Comparison of ENCODE assay signal across 20 cellular contexts in the genomic region with DNA sequence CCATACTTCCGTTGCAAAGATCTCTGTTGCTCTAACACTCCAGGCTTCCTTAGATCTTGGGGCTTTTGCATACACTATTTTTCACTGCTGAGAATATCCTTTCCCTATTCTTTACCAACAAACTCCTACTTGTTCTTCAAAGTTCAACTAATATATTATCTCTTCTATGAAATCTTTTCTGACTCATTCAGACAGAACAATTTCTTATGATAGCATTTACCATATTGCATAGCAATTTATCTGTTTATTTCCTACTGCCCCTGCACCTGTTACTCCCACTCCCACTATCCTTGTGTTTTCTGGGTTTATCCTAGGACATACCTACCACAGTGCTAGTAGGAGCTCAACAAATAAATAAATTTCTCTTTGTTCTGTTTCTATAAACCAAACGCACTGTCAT.
"Had no signal": no experiment of that assay in that cellular context is flagged by ENCODE, and none has a peak within 500 bp of the region (broad histone marks: within the 10 kb centered on the region; RNA-seq: fewer than 3 reads in every experiment).

No MANE protein-coding gene starts in this region.

- H3K4me1 ChIP-seq: gastrocnemius medialis, neural progenitor cell, parathyroid adenoma, testis, tibial artery, upper lobe of left lung had no signal

- H3K27ac ChIP-seq: gastrocnemius medialis, neural progenitor cell, parathyroid adenoma, testis, tibial artery, upper lobe of left lung had no signal

- H3K4me2 ChIP-seq: neural progenitor cell had no signal

- H3K9ac ChIP-seq: neural progenitor cell, parathyroid adenoma had no signal

- H3K27me3 Mint-ChIP-seq: progenitor cell of endocrine pancreas; stimulated activated memory B cell treated with anti-CD40 and anti-IgM and Interleukin-4, amounts not matched to agents 10 μg/mL and 1 μg/mL and 100 μg/mL, for 72 hours had no signal

- DNase-seq: cortex of kidney; effector CD4-positive, alpha-beta T cell; foreskin fibroblast; gastrocnemius medialis; head of caudate nucleus; left ventricle myocardium superior; stimulated activated CD4-positive, alpha-beta T cell treated with anti-CD3 and anti-CD28 coated beads, Interleukin-4, amount 100 ng/mL, for 4 hours; stimulated activated naive CD8-positive, alpha-beta T cell treated with anti-CD3 and anti-CD28 coated beads, Interleukin-15, Interleukin-2, amounts not matched to agents 100 U/mL and 50 U/mL, for 24 hours; substantia nigra; testis; tibial artery; upper lobe of left lung had no signal

- H3K27ac Mint-ChIP-seq: memory B cell; natural killer cell treated with Interleukin-12 subunit alpha and Interleukin-12 subunit beta and Interleukin-15 and Interleukin-18, amount 100 ng/mL, for 72 hours; neural progenitor cell; progenitor cell of endocrine pancreas; stimulated activated memory B cell treated with anti-CD40 and anti-IgM and Interleukin-4, amounts not matched to agents 10 μg/mL and 1 μg/mL and 100 μg/mL, for 72 hours had no signal

- H3K27me3 ChIP-seq: gastrocnemius medialis, neural progenitor cell, testis, tibial artery, upper lobe of left lung had no signal

- H3K9me3 Mint-ChIP-seq: memory B cell; natural killer cell treated with Interleukin-12 subunit alpha and Interleukin-12 subunit beta and Interleukin-15 and Interleukin-18, amount 100 ng/mL, for 72 hours; stimulated activated memory B cell treated with anti-CD40 and anti-IgM and Interleukin-4, amounts not matched to agents 10 μg/mL and 1 μg/mL and 100 μg/mL, for 72 hours had no signal

- ATAC-seq: gastrocnemius medialis; left ventricle myocardium superior; natural killer cell treated with Interleukin-12 subunit alpha and Interleukin-12 subunit beta and Interleukin-15 and Interleukin-18, amount 100 ng/mL, for 72 hours; sciatic nerve; stimulated activated memory B cell treated with anti-CD40 and anti-IgM and Interleukin-4, amounts not matched to agents 10 μg/mL and 1 μg/mL and 100 μg/mL, for 72 hours; stimulated activated naive CD8-positive, alpha-beta T cell treated with anti-CD3 and anti-CD28 coated beads, Interleukin-15, Interleukin-2, amounts not matched to agents 100 U/mL and 50 U/mL, for 24 hours had no signal

- H3K4me3 Mint-ChIP-seq: memory B cell; natural killer cell treated with Interleukin-12 subunit alpha and Interleukin-12 subunit beta and Interleukin-15 and Interleukin-18, amount 100 ng/mL, for 72 hours; neural progenitor cell; stimulated activated memory B cell treated with anti-CD40 and anti-IgM and Interleukin-4, amounts not matched to agents 10 μg/mL and 1 μg/mL and 100 μg/mL, for 72 hours had no signal

- H3K79me2 ChIP-seq: parathyroid adenoma had no signal

- H2AFZ ChIP-seq: neural progenitor cell, parathyroid adenoma had no signal

- H3K36me3 Mint-ChIP-seq: natural killer cell treated with Interleukin-12 subunit alpha and Interleukin-12 subunit beta and Interleukin-15 and Interleukin-18, amount 100 ng/mL, for 72 hours; stimulated activated memory B cell treated with anti-CD40 and anti-IgM and Interleukin-4, amounts not matched to agents 10 μg/mL and 1 μg/mL and 100 μg/mL, for 72 hours had no signal

- H3K36me3 ChIP-seq: gastrocnemius medialis, neural progenitor cell, upper lobe of left lung had no signal

- H3K4me3 ChIP-seq: gastrocnemius medialis, lung, neural progenitor cell, testis, tibial artery, upper lobe of left lung had no signal

- H3K9me3 ChIP-seq: gastrocnemius medialis, testis, tibial artery, upper lobe of left lung had no signal
